In genomic region chr16:51404386-51404785, GRCh38 we compare ENCODE assay signal across 15 cellular contexts.
"Had no signal": no experiment of that assay in that cellular context is flagged by ENCODE, and none has a peak within 500 bp of the region (broad histone marks: within the 10 kb centered on the region; RNA-seq: fewer than 3 reads in every experiment).

No MANE protein-coding gene starts in this region.

- ATAC-seq: activated T-helper 17 cell treated with anti-CD3 and anti-CD28 coated beads, Interleukin-2, amount 50 U/mL, for 72 hours; heart right ventricle; stimulated activated effector memory CD8-positive, alpha-beta T cell treated with anti-CD3 and anti-CD28 coated beads, Interleukin-12 subunit alpha, Interleukin-12 subunit beta, amount 100 ng/mL, for 72 hours had no signal

- H3K4me3 Mint-ChIP-seq: activated naive CD4-positive, alpha-beta T cell treated with anti-CD3 and anti-CD28 coated beads, Interleukin-2, amount 10 ng/mL, durations not matched to agents 7 days and 5 days; activated T-helper 17 cell treated with anti-CD3 and anti-CD28 coated beads, Interleukin-2, amount 50 U/mL, for 72 hours; naive B cell; stimulated activated effector memory CD8-positive, alpha-beta T cell treated with anti-CD3 and anti-CD28 coated beads, Interleukin-12 subunit alpha, Interleukin-12 subunit beta, amount 100 ng/mL, for 72 hours had no signal

- H3K27ac Mint-ChIP-seq: activated naive CD4-positive, alpha-beta T cell treated with anti-CD3 and anti-CD28 coated beads, Interleukin-2, amount 10 ng/mL, durations not matched to agents 7 days and 5 days; activated T-helper 17 cell treated with anti-CD3 and anti-CD28 coated beads, Interleukin-2, amount 50 U/mL, for 72 hours; naive B cell; stimulated activated effector memory CD8-positive, alpha-beta T cell treated with anti-CD3 and anti-CD28 coated beads, Interleukin-12 subunit alpha, Interleukin-12 subunit beta, amount 100 ng/mL, for 72 hours had no signal

- H3K36me3 ChIP-seq: heart right ventricle, left ventricle myocardium inferior, neutrophil, tibial artery, uterus had no signal

- H3K4me1 ChIP-seq: heart right ventricle, left ventricle myocardium inferior, tibial artery, uterus had no signal

- H3K9me3 ChIP-seq: neutrophil, tibial artery, uterus had no signal

- H3K4me1 Mint-ChIP-seq: activated naive CD4-positive, alpha-beta T cell treated with anti-CD3 and anti-CD28 coated beads, Interleukin-2, amount 10 ng/mL, durations not matched to agents 7 days and 5 days; activated T-helper 17 cell treated with anti-CD3 and anti-CD28 coated beads, Interleukin-2, amount 50 U/mL, for 72 hours; naive B cell; stimulated activated effector memory CD8-positive, alpha-beta T cell treated with anti-CD3 and anti-CD28 coated beads, Interleukin-12 subunit alpha, Interleukin-12 subunit beta, amount 100 ng/mL, for 72 hours had no signal

- DNase-seq: activated CD4-positive, alpha-beta T cell treated with anti-CD3 and anti-CD28 coated beads for 48 hours; activated CD8-positive, alpha-beta memory T cell treated with anti-CD3 and anti-CD28 coated beads for 24 hours; activated naive CD4-positive, alpha-beta T cell treated with anti-CD3 and anti-CD28 coated beads, Interleukin-2, amount 10 ng/mL, durations not matched to agents 7 days and 5 days; dermis blood vessel endothelial cell; foreskin melanocyte; heart right ventricle; islet precursor cell; left ventricle myocardium inferior; naive B cell; tibial artery; uterus had no signal

- H3K27me3 Mint-ChIP-seq: activated naive CD4-positive, alpha-beta T cell treated with anti-CD3 and anti-CD28 coated beads, Interleukin-2, amount 10 ng/mL, durations not matched to agents 7 days and 5 days; activated T-helper 17 cell treated with anti-CD3 and anti-CD28 coated beads, Interleukin-2, amount 50 U/mL, for 72 hours; naive B cell had no signal

- H3K27ac ChIP-seq: heart right ventricle, left ventricle myocardium inferior, neutrophil, tibial artery, uterus had no signal

- H3K36me3 Mint-ChIP-seq: activated naive CD4-positive, alpha-beta T cell treated with anti-CD3 and anti-CD28 coated beads, Interleukin-2, amount 10 ng/mL, durations not matched to agents 7 days and 5 days; naive B cell; stimulated activated effector memory CD8-positive, alpha-beta T cell treated with anti-CD3 and anti-CD28 coated beads, Interleukin-12 subunit alpha, Interleukin-12 subunit beta, amount 100 ng/mL, for 72 hours had no signal

- H3K4me3 ChIP-seq: heart right ventricle, left ventricle myocardium inferior, smooth muscle cell, tibial artery, uterus had no signal
